ENCODE assay signal across 13 cellular contexts in the genomic region with DNA sequence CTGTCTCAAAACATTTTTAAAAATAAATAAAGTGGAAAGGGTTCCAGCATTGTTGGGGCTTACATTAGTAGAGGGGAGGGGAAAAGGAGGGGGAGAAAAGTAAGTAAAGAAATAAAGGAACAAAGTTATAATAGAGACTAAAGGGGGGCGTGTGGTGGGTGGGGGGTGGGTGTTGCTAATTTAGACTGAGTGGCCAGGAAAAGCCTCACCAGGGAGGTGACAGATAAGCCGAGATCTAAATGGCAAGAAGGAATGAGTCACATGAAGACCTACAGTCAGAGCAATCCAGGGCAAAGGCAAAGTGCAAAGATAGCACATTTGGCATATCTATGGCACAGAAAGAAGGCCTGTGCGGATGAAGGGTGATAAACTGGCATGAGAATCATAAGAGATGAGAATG. TPM values are rescaled to one million over a fixed set of nuclear protein-coding genes. Genes with fewer than 3 reads are reported as not detected.
A peak's percentile ranks its signal among the peaks of the same experiment; 100 is the strongest.
DNase-seq lines count a peak whose midpoint lies in the region; ATAC-seq and TF ChIP-seq lines count a peak whose summit lies in the region.
"Had no signal": no experiment of that assay in that cellular context is flagged by ENCODE, and none has a peak within 500 bp of the region (broad histone marks: within the 10 kb centered on the region; RNA-seq: fewer than 3 reads in every experiment).

No MANE protein-coding gene starts in this region.

- no peaks in the 10 kb centered on the region for H4K20me1 ChIP-seq in PC-9 (ENCODE audit: insufficient read depth)

- peaks cover 19% of the 10 kb centered on the region for H3K27me3 Mint-ChIP-seq in activated naive CD4-positive, alpha-beta T cell treated with anti-CD3 and anti-CD28 coated beads, Interleukin-2, amount 10 ng/mL, durations not matched to agents 7 days and 5 days
- H3K27me3 Mint-ChIP-seq: CD4-positive, alpha-beta T cell had no signal

- no peak for ATAC-seq in HG02852 (IDR thresholded peaks at IDR 0.05; ENCODE audit: unreplicated experiment)

- H3K9me3 ChIP-seq in PC-9 (ENCODE audit: insufficient read depth, low read depth) (no peaks in the 10 kb centered on the region), skeletal muscle tissue (ENCODE audit: control insufficient read depth in 3 of 3, low read length in 3 of 3) (no peaks in the 10 kb centered on the region)
- H3K9me3 ChIP-seq: testis had no signal

- POLR2A ChIA-PET in PC-9 (lab: Charles Lee; ENCODE audit: unreplicated experiment) = no interaction called here

- no peaks in the 10 kb centered on the region for H3K36me3 ChIP-seq in PC-9 (ENCODE audit: low read depth)
- H3K36me3 ChIP-seq in skeletal muscle tissue (ENCODE audit: control insufficient read depth in 3 of 3, insufficient read depth in 3 of 3, low read length in 3 of 3) = no peaks in the 10 kb centered on the region

- no peak overlapping the region for H3K27ac Mint-ChIP-seq in activated naive CD4-positive, alpha-beta T cell treated with anti-CD3 and anti-CD28 coated beads, Interleukin-2, amount 10 ng/mL, durations not matched to agents 7 days and 5 days
- H3K27ac Mint-ChIP-seq: CD4-positive, alpha-beta T cell; nephron had no signal

- CTCF ChIA-PET in PC-9 (lab: Charles Lee) = no interaction called here
- CTCF ChIA-PET in activated naive CD4-positive, alpha-beta T cell treated with anti-CD3 and anti-CD28 coated beads, Interleukin-2, amount 10 ng/mL, durations not matched to agents 7 days and 5 days (lab: Charles Lee) = no interaction called here

- peaks cover 62% of the 10 kb centered on the region for H3K4me1 ChIP-seq in PC-9 (replicated peaks; ENCODE audit: insufficient read depth)
- H3K4me1 ChIP-seq in skeletal muscle tissue (ENCODE audit: control insufficient read depth in 3 of 3, insufficient read depth in 3 of 3, low read length in 3 of 3) = peaks cover 12 to 22% (median 13%) of the 10 kb centered on the region in 3 donors
- H3K4me1 ChIP-seq: testis had no signal

- peaks cover 8% of the 10 kb centered on the region for H3K4me1 Mint-ChIP-seq in activated naive CD4-positive, alpha-beta T cell treated with anti-CD3 and anti-CD28 coated beads, Interleukin-2, amount 10 ng/mL, durations not matched to agents 7 days and 5 days

- H3K9me2 ChIP-seq in PC-9 (ENCODE audit: insufficient read depth) = no peaks in the 10 kb centered on the region

- H3K4me3 Mint-ChIP-seq in activated naive CD4-positive, alpha-beta T cell treated with anti-CD3 and anti-CD28 coated beads, Interleukin-2, amount 10 ng/mL, durations not matched to agents 7 days and 5 days = no peak overlapping the region
- H3K4me3 Mint-ChIP-seq: CD4-positive, alpha-beta T cell; nephron had no signal

- H2AFZ ChIP-seq in PC-9 = no peak overlapping the region

- H3K27ac ChIP-seq in PC-9 = peak overlapping the region; percentile 62
- H3K27ac ChIP-seq in skeletal muscle tissue (ENCODE audit: low read depth, low read length) = peak overlapping the region; percentile 11

- H3K4me3 ChIP-seq in PC-9 (no peak overlapping the region), skeletal muscle tissue (ENCODE audit: low read length in 3 of 3) (no peak overlapping the region)
- H3K4me3 ChIP-seq: testis had no signal

- no peak for TF ChIP-seq POLR2A in erythroblast (IDR thresholded peaks at IDR 0.05; ENCODE audit: low read length)

- peak overlapping the region; percentile 56 for H3K4me2 ChIP-seq in PC-9

- intact Hi-C loops in PC-9 (cut with micrococcal nuclease; ENCODE audit: unreplicated experiment) = no loop called here

- TF ChIP-seq CTCF in PC-9 (conservative IDR thresholded peaks at IDR 0.05) = no peak

- no TSS peak for BruUV-seq in PC-9 (replicated peaks; lab: Mats Ljungman, UMichigan)

- no peaks in the 10 kb centered on the region for H3K79me2 ChIP-seq in PC-9 (ENCODE audit: low read depth)

- H3F3A ChIP-seq in PC-9 (ENCODE audit: insufficient read depth, low read depth) = peaks cover 58% of the 10 kb centered on the region

- no peaks in the 10 kb centered on the region for H3K36me3 Mint-ChIP-seq in activated naive CD4-positive, alpha-beta T cell treated with anti-CD3 and anti-CD28 coated beads, Interleukin-2, amount 10 ng/mL, durations not matched to agents 7 days and 5 days

- DNase-seq in PC-9 (peak in 1 of 2 experiments; percentile 70), erythroblast (lab: John Stamatoyannopoulos, UW) (peak; percentile 82 to 89), middle frontal gyrus (ENCODE audit: extremely low spot score, low spot score) (no peak)
- no peak for DNase-seq in activated naive CD4-positive, alpha-beta T cell treated with anti-CD3 and anti-CD28 coated beads, Interleukin-2, amount 10 ng/mL, durations not matched to agents 7 days and 5 days
- DNase-seq: activated T-cell treated with anti-CD3 and anti-CD28 coated beads, Interleukin-2, amount 50 U/mL, for 1 hour; CD4-positive, alpha-beta T cell; effector CD4-positive, alpha-beta T cell; HCEC 1CT; testis had no signal

- H3K9me3 Mint-ChIP-seq in activated naive CD4-positive, alpha-beta T cell treated with anti-CD3 and anti-CD28 coated beads, Interleukin-2, amount 10 ng/mL, durations not matched to agents 7 days and 5 days = no peaks in the 10 kb centered on the region
- H3K9me3 Mint-ChIP-seq: CD4-positive, alpha-beta T cell; nephron had no signal

- H3K27me3 ChIP-seq in PC-9 (ENCODE audit: insufficient read depth, low read depth) (no peaks in the 10 kb centered on the region), skeletal muscle tissue (ENCODE audit: control insufficient read depth in 3 of 3, insufficient read depth in 3 of 3, low read length in 3 of 3) (no peaks in the 10 kb centered on the region)
- H3K27me3 ChIP-seq: testis had no signal

- H3K9ac ChIP-seq in skeletal muscle tissue (ENCODE audit: low read depth in 1 of 3, low read length in 3 of 3) = no peak overlapping the region

RNA-seq across cellular contexts. Expression of gene MPL, which starts 7.5 kb away (rescaled TPM):
- total RNA-seq in PC-9 (2021) (0.76 and 1.6 TPM in 2 replicates), skeletal muscle tissue (not detected)
- total RNA-seq: CD4-positive, alpha-beta T cell; frontal cortex had no signal

RNA-seq across cellular contexts. Expression of gene CDC20, which starts 13.7 kb away (rescaled TPM):
- total RNA-seq in PC-9 (2021) = 180 and 229 TPM in 2 replicates
- 6.8 TPM for total RNA-seq in skeletal muscle tissue

RNA-seq across cellular contexts. Expression of gene ELOVL1, which starts 22.7 kb away (rescaled TPM):
- total RNA-seq in PC-9 (2021) (131 TPM in 2 replicates), skeletal muscle tissue (13.0 TPM)

RNA-seq across cellular contexts. Expression of gene TIE1, which starts 44.3 kb away (rescaled TPM):
- not detected in 2 replicates for total RNA-seq in PC-9 (2021)
- total RNA-seq in skeletal muscle tissue = 49.6 TPM
- total RNA-seq: CD4-positive, alpha-beta T cell had no signal

RNA-seq across cellular contexts. Expression of gene MED8, which starts 44.5 kb away (rescaled TPM):
- total RNA-seq in PC-9 (2021) (54.8 and 56.0 TPM in 2 replicates), skeletal muscle tissue (34.4 TPM)

Comparison
In these comparisons a context has a peak if more than half of its experiments do, and no peak if none do; other contexts are left out.
1. DNase-seq: peak in erythroblast (2 of 2); none in activated naive CD4-positive, alpha-beta T cell treated with anti-CD3 and anti-CD28 coated beads, Interleukin-2, amount 10 ng/mL, durations not matched to agents 7 days and 5 days (single experiment) and middle frontal gyrus (single experiment).
2. RNA of gene CDC20, which starts 13.7 kb away (total RNA-seq): 180 to 229 TPM in PC-9; 6.8 TPM in skeletal muscle tissue (single experiment); every median in the first group is over 10 times any median in the second.